14 cellular contexts compared by ENCODE assay signal in the genomic region with DNA sequence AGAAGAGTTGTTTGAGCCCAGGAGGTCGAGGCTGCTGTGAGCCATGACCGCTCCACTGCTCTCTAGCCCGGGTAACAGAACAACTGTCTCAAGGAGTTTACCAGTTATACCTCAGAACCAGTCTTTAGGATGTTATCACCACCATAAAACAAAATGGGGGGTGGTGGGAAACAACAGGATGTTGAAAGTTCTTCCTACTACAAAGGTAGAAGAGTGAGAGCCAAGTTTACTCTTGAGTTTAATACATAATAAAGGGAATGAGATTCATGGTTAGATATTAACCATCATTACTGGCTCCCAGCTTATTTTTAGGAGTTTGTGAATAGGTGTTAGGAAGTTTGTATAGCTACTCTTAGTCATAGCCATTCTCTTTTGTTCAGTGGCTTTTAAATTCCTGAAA.
"Had no signal": no experiment of that assay in that cellular context is flagged by ENCODE, and none has a peak within 500 bp of the region (broad histone marks: within the 10 kb centered on the region; RNA-seq: fewer than 3 reads in every experiment).

No MANE protein-coding gene starts in this region.

- H3K9me3 Mint-ChIP-seq: activated CD4-positive, alpha-beta T cell treated with anti-CD3 and anti-CD28 coated beads, Interleukin-2, amount 10 ng/mL, durations not matched to agents 7 days and 5 days; activated T-helper 2 cell treated with anti-CD3 and anti-CD28 coated beads, Interferon-gamma antibody, Interleukin-2, Interleukin-4, amounts not matched to agents 10 μg/mL and 5 μg/mL and 100 μg/mL, durations not matched to agents 14 hours and 24 hours and 36 hours; natural killer cell; T-helper 2 cell treated with Interferon-gamma antibody and Interleukin-4, amounts not matched to agents 5 μg/mL and 100 μg/mL, for 36 hours had no signal

- H3K4me3 Mint-ChIP-seq: activated CD4-positive, alpha-beta T cell treated with anti-CD3 and anti-CD28 coated beads, Interleukin-2, amount 10 ng/mL, durations not matched to agents 7 days and 5 days; natural killer cell; T-helper 2 cell treated with Interferon-gamma antibody and Interleukin-4, amounts not matched to agents 5 μg/mL and 100 μg/mL, for 36 hours had no signal

- H3K27me3 ChIP-seq: adrenal gland, esophagus squamous epithelium, tibial artery had no signal

- ATAC-seq: lower lobe of right lung, natural killer cell had no signal

- DNase-seq: activated CD4-positive, alpha-beta T cell treated with anti-CD3 and anti-CD28 coated beads, Interleukin-2, amount 10 ng/mL, durations not matched to agents 7 days and 5 days; activated CD4-positive, CD25-positive, alpha-beta regulatory T cell; activated naive CD4-positive, alpha-beta T cell treated with anti-CD3 and anti-CD28 coated beads, Interleukin-2, amount 50 U/mL, for 16 hours; adrenal gland; esophagus squamous epithelium; hypothalamus; lower lobe of right lung; natural killer cell; stimulated activated CD4-positive, alpha-beta T cell treated with anti-CD3 and anti-CD28 coated beads, Interleukin-2, amount 100 ng/mL, for 48 hours; stimulated activated naive CD4-positive, alpha-beta T cell; SW 1271; tibial artery had no signal

- H3K27me3 Mint-ChIP-seq: activated CD4-positive, alpha-beta T cell treated with anti-CD3 and anti-CD28 coated beads, Interleukin-2, amount 10 ng/mL, durations not matched to agents 7 days and 5 days had no signal

- H3K4me3 ChIP-seq: adrenal gland, esophagus squamous epithelium, lower lobe of right lung, tibial artery had no signal

- H3K27ac ChIP-seq: adrenal gland, esophagus squamous epithelium, lower lobe of right lung, tibial artery had no signal

- H3K4me1 Mint-ChIP-seq: activated CD4-positive, alpha-beta T cell treated with anti-CD3 and anti-CD28 coated beads, Interleukin-2, amount 10 ng/mL, durations not matched to agents 7 days and 5 days had no signal

- H3K9me3 ChIP-seq: adrenal gland, esophagus squamous epithelium, lower lobe of right lung, tibial artery had no signal

- H3K36me3 Mint-ChIP-seq: natural killer cell had no signal

- H3K27ac Mint-ChIP-seq: activated CD4-positive, alpha-beta T cell treated with anti-CD3 and anti-CD28 coated beads, Interleukin-2, amount 10 ng/mL, durations not matched to agents 7 days and 5 days; activated T-helper 2 cell treated with anti-CD3 and anti-CD28 coated beads, Interferon-gamma antibody, Interleukin-2, Interleukin-4, amounts not matched to agents 10 μg/mL and 5 μg/mL and 100 μg/mL, durations not matched to agents 14 hours and 24 hours and 36 hours; natural killer cell; T-helper 2 cell treated with Interferon-gamma antibody and Interleukin-4, amounts not matched to agents 5 μg/mL and 100 μg/mL, for 36 hours had no signal
